In the genomic region with DNA sequence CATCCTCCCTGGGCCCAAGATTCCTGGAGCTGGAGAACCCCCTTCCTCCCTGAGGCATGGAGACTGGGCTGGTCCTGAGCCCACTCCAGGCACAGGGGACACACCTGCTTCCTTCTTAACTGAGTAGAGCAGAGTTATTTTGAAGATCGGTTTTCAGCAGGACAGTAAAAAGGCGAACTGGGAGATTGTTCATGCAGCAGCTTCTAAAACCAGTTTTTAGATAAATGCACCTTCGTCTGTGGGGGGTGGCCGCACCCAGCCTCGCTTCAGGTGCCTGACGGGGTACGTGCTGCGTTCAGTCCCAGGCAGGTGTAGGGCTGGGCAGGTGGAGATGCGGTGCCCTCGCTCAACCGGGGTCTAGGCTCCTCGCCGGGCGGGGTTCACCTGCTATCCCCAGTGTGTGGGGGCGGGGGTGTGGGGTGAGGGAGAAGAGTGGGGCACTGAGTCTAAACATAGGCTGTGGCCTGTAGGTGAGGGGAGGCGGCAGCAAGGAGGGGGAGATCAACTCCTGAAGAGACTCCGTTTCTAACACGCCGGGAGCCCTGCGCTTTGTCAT, we compare ENCODE assay signal across 27 cellular contexts.
"Had no signal": no experiment of that assay in that cellular context is flagged by ENCODE, and none has a peak within 500 bp of the region (broad histone marks: within the 10 kb centered on the region; RNA-seq: fewer than 3 reads in every experiment).

No MANE protein-coding gene starts in this region.

- H3K9me3 Mint-ChIP-seq: mesothelial cell of epicardium; naive B cell; natural killer cell; nephron progenitor cell; stimulated activated naive B cell treated with anti-CD40 and anti-IgM and Interleukin-4, amounts not matched to agents 10 μg/mL and 1 μg/mL and 100 μg/mL, for 72 hours had no signal

- ATAC-seq: natural killer cell; pancreas; right cardiac atrium; sciatic nerve; stimulated activated naive B cell treated with anti-CD40 and anti-IgM and Interleukin-4, amounts not matched to agents 10 μg/mL and 1 μg/mL and 100 μg/mL, for 72 hours; stimulated activated naive CD8-positive, alpha-beta T cell treated with anti-CD3 and anti-CD28 coated beads, Interleukin-15, Interleukin-2, amounts not matched to agents 100 U/mL and 50 U/mL, for 24 hours had no signal

- FAIRE-seq: pancreas had no signal

- H3K36me3 ChIP-seq: left ventricle myocardium inferior, pancreas, prostate gland, stomach, thyroid gland, transverse colon, upper lobe of left lung, vagina had no signal

- H3K4me1 ChIP-seq: left ventricle myocardium inferior, pancreas, prostate gland, stomach, testis, thyroid gland, transverse colon, upper lobe of left lung, vagina had no signal

- H3K4me3 Mint-ChIP-seq: mesothelial cell of epicardium; natural killer cell; nephron progenitor cell; stimulated activated naive B cell treated with anti-CD40 and anti-IgM and Interleukin-4, amounts not matched to agents 10 μg/mL and 1 μg/mL and 100 μg/mL, for 72 hours had no signal

- H3K36me3 Mint-ChIP-seq: mesothelial cell of epicardium; naive B cell; natural killer cell; stimulated activated naive B cell treated with anti-CD40 and anti-IgM and Interleukin-4, amounts not matched to agents 10 μg/mL and 1 μg/mL and 100 μg/mL, for 72 hours had no signal

- H3K4me1 Mint-ChIP-seq: mesothelial cell of epicardium had no signal

- H3K4me3 ChIP-seq: left ventricle myocardium inferior, lung, pancreas, prostate gland, skin epidermis, stomach, testis, thyroid gland, transverse colon, upper lobe of left lung, vagina had no signal

- H3K9me3 ChIP-seq: left ventricle myocardium inferior, pancreas, prostate gland, stomach, testis, thyroid gland, transverse colon, upper lobe of left lung, vagina had no signal

- H3K27ac ChIP-seq: left ventricle myocardium inferior, pancreas, prostate gland, skin epidermis, stomach, testis, thyroid gland, transverse colon, upper lobe of left lung, vagina had no signal

- H3K27me3 ChIP-seq: pancreas, testis, thyroid gland, upper lobe of left lung, vagina had no signal

- H3K27ac Mint-ChIP-seq: mesothelial cell of epicardium; natural killer cell; nephron progenitor cell; stimulated activated naive B cell treated with anti-CD40 and anti-IgM and Interleukin-4, amounts not matched to agents 10 μg/mL and 1 μg/mL and 100 μg/mL, for 72 hours had no signal

- DNase-seq: islet precursor cell; left ventricle myocardium inferior; mesendoderm; naive B cell; natural killer cell; nephron progenitor cell; pancreas; posterior cingulate gyrus; retina; stimulated activated CD4-positive, alpha-beta T cell treated with anti-CD3 and anti-CD28 coated beads, Interleukin-12 subunit alpha, Interleukin-12 subunit beta, amount 100 ng/mL, for 4 hours; stimulated activated CD4-positive, alpha-beta T cell treated with anti-CD3 and anti-CD28 coated beads, Interleukin-15, amount 100 ng/mL, for 24 hours; stimulated activated CD4-positive, alpha-beta T cell treated with anti-CD3 and anti-CD28 coated beads, Interleukin-2, amount 100 ng/mL, for 24 hours; stimulated activated CD4-positive, alpha-beta T cell treated with anti-CD3 and anti-CD28 coated beads, Interleukin-4, amount 100 ng/mL, for 1 hour; stimulated activated naive B cell treated with anti-CD40 and anti-IgM and Interleukin-4, amounts not matched to agents 10 μg/mL and 1 μg/mL and 100 μg/mL, for 72 hours; stimulated activated naive CD8-positive, alpha-beta T cell treated with anti-CD3 and anti-CD28 coated beads, Interleukin-15, Interleukin-2, amounts not matched to agents 100 U/mL and 50 U/mL, for 24 hours; stomach; testis; thyroid gland; transverse colon had no signal
